ENCODE assay signal across 1 cellular context in genomic region chr19:55644842-55645511, GRCh38.
A peak's percentile ranks its signal among the peaks of the same experiment; 100 is the strongest.
TF ChIP-seq lines count a peak whose summit lies in the region.

No MANE protein-coding gene starts in this region.

TF ChIP-seq in K562, 482 proteins besides CTCF, POLR2A, EP300 and RAD21:
- TF ChIP-seq POLR2G (IDR thresholded peaks at IDR 0.05; ENCODE audit: low read depth, low read length), result peak; percentile 80
- TF ChIP-seq RBFOX2 (IDR thresholded peaks at IDR 0.05; ENCODE audit: low read depth, low read length), result peak; percentile 67
- TF ChIP-seq E2F3 (CRISPR knock-in tag; IDR thresholded peaks at IDR 0.05), result no peak
- peak; percentile 85 for TF ChIP-seq RBM22 (IDR thresholded peaks at IDR 0.05; ENCODE audit: low read depth, low read length, poor library complexity, severe bottlenecking)
- TF ChIP-seq MED1 (CRISPR knock-in tag; IDR thresholded peaks at IDR 0.05; ENCODE audit: borderline replicate concordance), result no peak
- TF ChIP-seq TFAP4 (CRISPR knock-in tag; IDR thresholded peaks at IDR 0.05; ENCODE audit: borderline replicate concordance), result peak; percentile 1; the same call in 1 of the 2 replicates
- TF ChIP-seq MITF (IDR thresholded peaks at IDR 0.05), result no peak
- TF ChIP-seq ZNF507 (tag; conservative IDR thresholded peaks at IDR 0.05), result no peak
- peak; percentile 10 for TF ChIP-seq PRDM10 (IDR thresholded peaks at IDR 0.05; ENCODE audit: partially characterized antibody)
TF ChIP-seq in K562: peak in this region for 5.
